ENCODE assay signal across 24 cellular contexts in genomic region chr15:70158309-70158995, GRCh38.
"Had no signal": no experiment of that assay in that cellular context is flagged by ENCODE, and none has a peak within 500 bp of the region (broad histone marks: within the 10 kb centered on the region; RNA-seq: fewer than 3 reads in every experiment).

No MANE protein-coding gene starts in this region.

- H3K4me3 ChIP-seq: esophagus squamous epithelium, left ventricle myocardium inferior, lung, suprapubic skin, tibial artery, uterus had no signal

- H3K27me3 ChIP-seq: suprapubic skin, tibial artery, uterus had no signal

- H3K27ac ChIP-seq: epithelial cell of prostate, esophagus squamous epithelium, left ventricle myocardium inferior, suprapubic skin, tibial artery, uterus had no signal

- DNase-seq: activated CD4-positive, alpha-beta memory T cell treated with anti-CD3 and anti-CD28 coated beads, Interleukin-2, amount 10 ng/mL, durations not matched to agents 7 days and 5 days; activated CD4-positive, alpha-beta T cell treated with anti-CD3 and anti-CD28 coated beads for 1 hour; activated CD4-positive, alpha-beta T cell treated with anti-CD3 and anti-CD28 coated beads, Interleukin-2, amount 10 ng/mL, durations not matched to agents 7 days and 5 days; activated naive CD4-positive, alpha-beta T cell; activated T-cell treated with anti-CD3 and anti-CD28 coated beads, Interleukin-2, amount 50 U/mL, for 48 hours; dermis blood vessel endothelial cell; effector CD4-positive, alpha-beta T cell; esophagus squamous epithelium; foreskin melanocyte; left ventricle myocardium inferior; nucleus accumbens; right cardiac atrium; stimulated activated CD4-positive, alpha-beta T cell treated with anti-CD3 and anti-CD28 coated beads, Interleukin-15, amount 100 ng/mL, for 24 hours; stimulated activated CD4-positive, alpha-beta T cell treated with anti-CD3 and anti-CD28 coated beads, Interleukin-2, amount 100 ng/mL, for 24 hours; stimulated activated naive B cell treated with anti-CD40 and anti-IgM and Interleukin-4, amounts not matched to agents 10 μg/mL and 1 μg/mL and 100 μg/mL, for 72 hours; T-helper 17 cell; T1000; tibial artery; uterus had no signal

- H3K36me3 ChIP-seq: esophagus squamous epithelium, left ventricle myocardium inferior, suprapubic skin, tibial artery, uterus had no signal

- ATAC-seq: activated naive CD4-positive, alpha-beta T cell treated with anti-CD3 and anti-CD28 coated beads, Interleukin-2, amount 50 U/mL, for 72 hours; right cardiac atrium; T-helper 17 cell; WTC11 had no signal

- H3K9me3 ChIP-seq: esophagus squamous epithelium, left ventricle myocardium inferior, suprapubic skin, tibial artery, uterus had no signal
